39 cellular contexts compared by ENCODE assay signal in the genomic region with DNA sequence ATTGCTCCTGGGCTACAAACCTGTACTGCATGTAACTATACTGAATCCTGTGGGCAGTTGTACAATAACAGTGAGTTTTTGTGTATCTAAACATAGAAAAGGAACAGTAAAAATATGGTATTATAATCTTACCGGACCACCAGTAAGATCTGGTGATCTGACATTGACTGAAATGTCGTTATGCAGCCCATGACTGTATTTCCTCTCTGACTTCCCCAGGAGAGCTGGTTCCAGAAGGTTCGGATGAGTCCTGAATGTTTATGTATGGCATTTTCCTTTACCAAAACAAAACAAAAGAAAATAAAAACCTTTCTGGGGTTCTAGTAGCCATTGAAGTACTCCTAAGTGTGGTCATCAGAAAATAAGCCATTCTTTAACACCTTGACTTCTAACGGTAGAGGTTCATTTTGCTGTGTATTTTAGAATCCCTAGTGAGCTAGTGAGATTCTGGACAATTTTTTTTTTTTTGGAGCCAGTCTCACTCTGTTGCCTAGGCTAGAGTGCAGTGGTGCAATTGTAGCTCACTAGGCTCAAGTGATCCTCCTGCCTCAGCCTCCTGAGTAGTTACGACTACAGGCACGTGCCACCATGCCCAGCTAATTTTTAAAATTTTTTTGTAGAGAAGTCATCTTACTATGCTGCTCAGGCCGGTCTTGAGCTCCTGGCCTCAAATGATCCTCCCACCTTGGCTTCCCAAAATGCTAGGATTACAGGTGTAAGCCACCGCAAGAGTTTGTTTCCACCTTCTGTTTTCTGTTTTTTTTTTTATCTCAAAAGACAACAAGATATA.
"Had no signal": no experiment of that assay in that cellular context is flagged by ENCODE, and none has a peak within 500 bp of the region (broad histone marks: within the 10 kb centered on the region; RNA-seq: fewer than 3 reads in every experiment).

No MANE protein-coding gene starts in this region.

- H3K4me3 ChIP-seq: ascending aorta, cardiac muscle cell had no signal

- DNase-seq: activated CD4-positive, alpha-beta memory T cell treated with anti-CD3 and anti-CD28 coated beads for 36 hours; activated CD4-positive, alpha-beta T cell treated with anti-CD3 and anti-CD28 coated beads for 1 hour; activated CD4-positive, alpha-beta T cell treated with anti-CD3 and anti-CD28 coated beads for 36 hours; activated CD4-positive, alpha-beta T cell treated with anti-CD3 and anti-CD28 coated beads, Interleukin-2, amount 10 ng/mL, durations not matched to agents 24 days and 14 days; activated CD4-positive, alpha-beta T cell treated with anti-CD3 and anti-CD28 coated beads, Interleukin-2, amount 50 U/mL, for 1 hour; activated CD4-positive, alpha-beta T cell treated with anti-CD3 and anti-CD28 coated beads, Interleukin-2, amount 50 U/mL, for 4 hours; activated CD4-positive, CD25-positive, alpha-beta regulatory T cell; activated CD8-positive, alpha-beta memory T cell treated with anti-CD3 and anti-CD28 coated beads, Interleukin-2, amount 50 U/mL, for 4 hours; activated CD8-positive, alpha-beta T cell treated with anti-CD3 and anti-CD28 coated beads for 36 hours; activated effector memory CD4-positive, alpha-beta T cell treated with Interleukin-2 at 50 U/mL for 16 hours; activated gamma-delta T cell; activated naive CD4-positive, alpha-beta T cell treated with anti-CD3 and anti-CD28 coated beads, Interleukin-2, amount 10 ng/mL, durations not matched to agents 7 days and 5 days; activated naive CD4-positive, alpha-beta T cell treated with Interleukin-2 at 50 U/mL for 16 hours; activated naive CD8-positive, alpha-beta T cell treated with anti-CD3 and anti-CD28 coated beads, Interleukin-2, amount 10 ng/mL, durations not matched to agents 7 days and 5 days; activated naive CD8-positive, alpha-beta T cell treated with anti-CD3 and anti-CD28 coated beads, Interleukin-2, amount 50 U/mL, for 24 hours; activated T-cell treated with anti-CD3 and anti-CD28 coated beads for 4 hours; activated T-cell treated with anti-CD3 and anti-CD28 coated beads, Interleukin-2, amount 50 U/mL, for 1 hour; activated T-cell treated with anti-CD3 and anti-CD28 coated beads, Interleukin-2, amount 50 U/mL, for 4 hours; activated T-cell treated with anti-CD3 and anti-CD28 coated beads, Interleukin-2, amount 50 U/mL, for 72 hours; amygdala; anterior cingulate cortex; caudate nucleus; cerebellar nuclear complex; SW 1271; T-helper 1 cell; T-helper 2 cell; T-helper 9 cell had no signal

- H3K9me3 Mint-ChIP-seq: activated CD4-positive, alpha-beta memory T cell treated with anti-CD3 and anti-CD28 coated beads for 36 hours; activated CD4-positive, alpha-beta T cell treated with anti-CD3 and anti-CD28 coated beads, Interleukin-2, amount 10 ng/mL, durations not matched to agents 24 days and 14 days; activated CD8-positive, alpha-beta T cell treated with anti-CD3 and anti-CD28 coated beads for 36 hours; activated naive CD4-positive, alpha-beta T cell treated with anti-CD3 and anti-CD28 coated beads, Interleukin-2, amount 10 ng/mL, durations not matched to agents 7 days and 5 days; activated naive CD4-positive, alpha-beta T cell treated with anti-CD3 and anti-CD28 coated beads, Interleukin-2, amount 50 U/mL, for 24 hours; activated naive CD8-positive, alpha-beta T cell treated with anti-CD3 and anti-CD28 coated beads, Interleukin-2, amount 10 ng/mL, durations not matched to agents 7 days and 5 days; activated naive CD8-positive, alpha-beta T cell treated with anti-CD3 and anti-CD28 coated beads, Interleukin-2, amount 50 U/mL, for 24 hours; activated T-cell treated with anti-CD3 and anti-CD28 coated beads, Interleukin-2, amount 50 U/mL, for 4 hours; activated T-cell treated with anti-CD3 and anti-CD28 coated beads, Interleukin-2, amount 50 U/mL, for 72 hours; activated T-helper 1 cell treated with anti-CD3 and anti-CD28 coated beads, Interleukin-12 subunit alpha, Interleukin-12 subunit beta, Interleukin-2, Interleukin-4 antibody, amounts not matched to agents 30 ng/mL and 10 ng/mL and 1 ng/mL, durations not matched to agents 14 hours and 24 hours and 36 hours; activated T-helper 17 cell treated with anti-CD3 and anti-CD28 coated beads, Interleukin-2, amount 50 U/mL, for 72 hours; brain; central memory CD8-positive, alpha-beta T cell; T-helper 1 cell treated with Interleukin-12 subunit alpha and Interleukin-12 subunit beta and Interleukin-4 antibody, amounts not matched to agents 30 μg/mL and 1 μg/mL, for 36 hours; T-helper 2 cell treated with Interferon-gamma antibody and Interleukin-4, amounts not matched to agents 5 μg/mL and 100 μg/mL, for 36 hours had no signal

- H3K4me3 Mint-ChIP-seq: activated CD4-positive, alpha-beta memory T cell treated with anti-CD3 and anti-CD28 coated beads for 36 hours; activated CD4-positive, alpha-beta T cell treated with anti-CD3 and anti-CD28 coated beads for 36 hours; activated CD4-positive, alpha-beta T cell treated with anti-CD3 and anti-CD28 coated beads, Interleukin-2, amount 10 ng/mL, durations not matched to agents 24 days and 14 days; activated CD8-positive, alpha-beta T cell treated with anti-CD3 and anti-CD28 coated beads for 36 hours; activated naive CD4-positive, alpha-beta T cell treated with anti-CD3 and anti-CD28 coated beads, Interleukin-2, amount 10 ng/mL, durations not matched to agents 7 days and 5 days; activated naive CD4-positive, alpha-beta T cell treated with anti-CD3 and anti-CD28 coated beads, Interleukin-2, amount 50 U/mL, for 24 hours; activated naive CD8-positive, alpha-beta T cell; activated naive CD8-positive, alpha-beta T cell treated with anti-CD3 and anti-CD28 coated beads, Interleukin-2, amount 10 ng/mL, durations not matched to agents 7 days and 5 days; activated naive CD8-positive, alpha-beta T cell treated with anti-CD3 and anti-CD28 coated beads, Interleukin-2, amount 50 U/mL, for 24 hours; activated T-cell treated with anti-CD3 and anti-CD28 coated beads, Interleukin-2, amount 50 U/mL, for 4 hours; activated T-cell treated with anti-CD3 and anti-CD28 coated beads, Interleukin-2, amount 50 U/mL, for 72 hours; activated T-helper 1 cell treated with anti-CD3 and anti-CD28 coated beads, Interleukin-12 subunit alpha, Interleukin-12 subunit beta, Interleukin-2, Interleukin-4 antibody, amounts not matched to agents 30 ng/mL and 10 ng/mL and 1 ng/mL, durations not matched to agents 14 hours and 24 hours and 36 hours; activated T-helper 17 cell treated with anti-CD3 and anti-CD28 coated beads, Interleukin-2, amount 50 U/mL, for 72 hours; brain; central memory CD8-positive, alpha-beta T cell; T-helper 1 cell treated with Interleukin-12 subunit alpha and Interleukin-12 subunit beta and Interleukin-4 antibody, amounts not matched to agents 30 μg/mL and 1 μg/mL, for 36 hours; T-helper 2 cell treated with Interferon-gamma antibody and Interleukin-4, amounts not matched to agents 5 μg/mL and 100 μg/mL, for 36 hours had no signal

- H3K27me3 Mint-ChIP-seq: activated CD4-positive, alpha-beta memory T cell treated with anti-CD3 and anti-CD28 coated beads for 36 hours; activated CD4-positive, alpha-beta T cell treated with anti-CD3 and anti-CD28 coated beads for 36 hours; activated CD4-positive, alpha-beta T cell treated with anti-CD3 and anti-CD28 coated beads, Interleukin-2, amount 10 ng/mL, durations not matched to agents 24 days and 14 days; activated CD8-positive, alpha-beta T cell treated with anti-CD3 and anti-CD28 coated beads for 36 hours; activated naive CD4-positive, alpha-beta T cell treated with anti-CD3 and anti-CD28 coated beads, Interleukin-2, amount 10 ng/mL, durations not matched to agents 7 days and 5 days; activated naive CD4-positive, alpha-beta T cell treated with anti-CD3 and anti-CD28 coated beads, Interleukin-2, amount 50 U/mL, for 24 hours; activated naive CD8-positive, alpha-beta T cell; activated naive CD8-positive, alpha-beta T cell treated with anti-CD3 and anti-CD28 coated beads, Interleukin-2, amount 10 ng/mL, durations not matched to agents 7 days and 5 days; activated naive CD8-positive, alpha-beta T cell treated with anti-CD3 and anti-CD28 coated beads, Interleukin-2, amount 50 U/mL, for 24 hours; activated T-helper 17 cell treated with anti-CD3 and anti-CD28 coated beads, Interleukin-2, amount 50 U/mL, for 72 hours; brain; central memory CD8-positive, alpha-beta T cell had no signal

- H3K9me3 ChIP-seq: ascending aorta had no signal

- ATAC-seq: activated CD4-positive, alpha-beta T cell treated with anti-CD3 and anti-CD28 coated beads for 36 hours; activated CD4-positive, CD25-positive, alpha-beta regulatory T cell treated with anti-CD3 and anti-CD28 coated beads, Interleukin-2, amount 50 U/mL, for 24 hours; activated CD8-positive, alpha-beta T cell treated with anti-CD3 and anti-CD28 coated beads for 36 hours; activated naive CD8-positive, alpha-beta T cell treated with anti-CD3 and anti-CD28 coated beads, Interleukin-2, amount 50 U/mL, for 24 hours; activated T-cell treated with anti-CD3 and anti-CD28 coated beads, Interleukin-2, amount 50 U/mL, for 4 hours; activated T-cell treated with anti-CD3 and anti-CD28 coated beads, Interleukin-2, amount 50 U/mL, for 72 hours; activated T-helper 17 cell treated with anti-CD3 and anti-CD28 coated beads, Interleukin-2, amount 50 U/mL, for 72 hours had no signal

- H3K27me3 ChIP-seq: ascending aorta, cardiac muscle cell had no signal

- H3K27ac ChIP-seq: ascending aorta, cardiac muscle cell, VCaP had no signal

- H3K36me3 Mint-ChIP-seq: activated CD4-positive, alpha-beta memory T cell treated with anti-CD3 and anti-CD28 coated beads for 36 hours; activated naive CD4-positive, alpha-beta T cell treated with anti-CD3 and anti-CD28 coated beads, Interleukin-2, amount 50 U/mL, for 24 hours; activated naive CD8-positive, alpha-beta T cell treated with anti-CD3 and anti-CD28 coated beads, Interleukin-2, amount 10 ng/mL, durations not matched to agents 7 days and 5 days had no signal

- H3K27ac Mint-ChIP-seq: activated CD4-positive, alpha-beta memory T cell treated with anti-CD3 and anti-CD28 coated beads for 36 hours; activated CD4-positive, alpha-beta T cell treated with anti-CD3 and anti-CD28 coated beads for 36 hours; activated CD4-positive, alpha-beta T cell treated with anti-CD3 and anti-CD28 coated beads, Interleukin-2, amount 10 ng/mL, durations not matched to agents 24 days and 14 days; activated CD8-positive, alpha-beta T cell treated with anti-CD3 and anti-CD28 coated beads for 36 hours; activated naive CD4-positive, alpha-beta T cell treated with anti-CD3 and anti-CD28 coated beads, Interleukin-2, amount 10 ng/mL, durations not matched to agents 7 days and 5 days; activated naive CD4-positive, alpha-beta T cell treated with anti-CD3 and anti-CD28 coated beads, Interleukin-2, amount 50 U/mL, for 24 hours; activated naive CD8-positive, alpha-beta T cell; activated naive CD8-positive, alpha-beta T cell treated with anti-CD3 and anti-CD28 coated beads, Interleukin-2, amount 10 ng/mL, durations not matched to agents 7 days and 5 days; activated naive CD8-positive, alpha-beta T cell treated with anti-CD3 and anti-CD28 coated beads, Interleukin-2, amount 50 U/mL, for 24 hours; activated T-cell treated with anti-CD3 and anti-CD28 coated beads, Interleukin-2, amount 50 U/mL, for 72 hours; activated T-helper 1 cell treated with anti-CD3 and anti-CD28 coated beads, Interleukin-12 subunit alpha, Interleukin-12 subunit beta, Interleukin-2, Interleukin-4 antibody, amounts not matched to agents 30 ng/mL and 10 ng/mL and 1 ng/mL, durations not matched to agents 14 hours and 24 hours and 36 hours; activated T-helper 17 cell treated with anti-CD3 and anti-CD28 coated beads, Interleukin-2, amount 50 U/mL, for 72 hours; T-helper 1 cell treated with Interleukin-12 subunit alpha and Interleukin-12 subunit beta and Interleukin-4 antibody, amounts not matched to agents 30 μg/mL and 1 μg/mL, for 36 hours; T-helper 2 cell treated with Interferon-gamma antibody and Interleukin-4, amounts not matched to agents 5 μg/mL and 100 μg/mL, for 36 hours had no signal

- H3K36me3 ChIP-seq: ascending aorta, cardiac muscle cell had no signal
